In genomic region chr10:34298371-34298818, GRCh38 we compare ENCODE assay signal across 1 cellular context.
TF ChIP-seq lines count a peak whose summit lies in the region.

No MANE protein-coding gene starts in this region.

TF ChIP-seq in HepG2, 621 proteins besides CTCF, POLR2A, EP300 and RAD21:
- TF ChIP-seq TFAP4 (IDR thresholded peaks at IDR 0.05; ENCODE audit: borderline replicate concordance, low read depth) = no peak
- peak; percentile 64 for TF ChIP-seq ZBTB33 (CRISPR knock-in tag; IDR thresholded peaks at IDR 0.05)
